Comparison of ENCODE assay signal across 8 cellular contexts in the genomic region with DNA sequence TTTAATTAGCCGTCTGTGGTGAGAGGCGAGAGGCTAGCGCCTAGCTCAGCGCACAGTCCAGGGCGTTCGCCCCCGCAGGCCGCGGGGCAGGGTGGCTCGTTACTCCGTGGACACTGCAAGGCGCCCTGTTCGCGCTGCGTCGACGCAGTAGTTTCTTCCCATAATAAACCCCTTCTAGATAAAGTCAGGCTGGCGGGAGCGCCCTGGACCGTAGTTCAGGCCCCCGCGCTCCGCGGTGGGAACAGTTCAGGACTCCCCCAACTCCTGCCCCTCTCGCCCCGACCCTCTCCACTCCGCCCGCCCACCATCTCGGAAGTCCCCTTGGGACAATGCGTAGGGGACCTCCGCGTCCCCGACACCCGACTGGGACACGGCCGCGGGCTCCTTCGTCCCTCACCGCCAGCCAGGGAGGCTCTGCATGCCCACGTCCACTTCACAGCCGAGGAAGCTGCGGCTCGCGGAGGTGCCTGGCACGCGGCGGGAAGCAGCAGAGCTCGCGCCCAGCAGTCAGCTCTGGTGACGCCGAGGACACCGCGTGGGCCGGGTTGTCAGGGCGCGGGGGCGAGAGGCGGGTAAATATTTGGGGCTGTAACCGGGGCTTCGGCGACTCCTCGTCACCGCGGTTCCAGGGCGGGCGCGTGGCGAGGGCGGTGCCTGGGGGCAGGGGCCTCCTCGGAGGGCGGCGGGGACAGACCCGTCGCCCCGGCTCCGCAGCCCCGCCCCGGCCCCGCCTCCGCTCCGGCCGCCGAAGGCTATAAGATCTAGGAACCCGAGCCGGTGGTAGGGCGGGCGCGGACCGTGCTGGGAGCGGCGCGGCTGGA. TPM values are rescaled to one million over a fixed set of nuclear protein-coding genes. Genes with fewer than 3 reads are reported as not detected.
DNase-seq lines count a peak whose midpoint lies in the region; ATAC-seq and TF ChIP-seq lines count a peak whose summit lies in the region.

A gene with protein sequence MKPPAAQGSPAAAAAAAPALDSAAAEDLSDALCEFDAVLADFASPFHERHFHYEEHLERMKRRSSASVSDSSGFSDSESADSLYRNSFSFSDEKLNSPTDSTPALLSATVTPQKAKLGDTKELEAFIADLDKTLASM (plus strand): TSS at position 783 of the 821 bp plus-strand sequence. CDS start 158 bp downstream, outside the sequence.

- intact Hi-C loops in esophagus muscularis mucosa (cut with DNase I), result loop anchor here (10.0 kb wide), 1 partner anchor 198 kb away; no protein-coding TSS in a partner anchor

- peak; percentile 79 for TF ChIP-seq POLR2A in GM15510 (IDR thresholded peaks at IDR 0.05; ENCODE audit: borderline replicate concordance, extremely low read depth, insufficient read length)
- TF ChIP-seq POLR2A in esophagus muscularis mucosa (IDR thresholded peaks at IDR 0.05; ENCODE audit: low read depth), result no peak

- 16% methylated on average over 17 of the region's 92 CpGs for WGBS in esophagus muscularis mucosa

- DNase-seq in NCI-H748 (lab: John Stamatoyannopoulos, UW; ENCODE audit: unreplicated experiment) (peak; percentile 81), activated T-cell treated with anti-CD3 and anti-CD28 coated beads for 48 hours (ENCODE audit: low read depth) (peak; percentile 96), esophagus muscularis mucosa (ENCODE audit: extremely low spot score) (no peak), myocyte (ENCODE audit: low read depth) (peak; percentile 47), NCI-H1105 treated with DMSO at 0.1 percent for 48 hours (lab: John Stamatoyannopoulos, UW) (no peak)
- peak; percentile 83 for DNase-seq in stimulated activated CD8-positive, alpha-beta memory T cell treated with anti-CD3 and anti-CD28 coated beads, Interleukin-7, amount 100 ng/mL, for 24 hours (ENCODE audit: low read depth)

- TF ChIP-seq CTCF in esophagus muscularis mucosa (IDR thresholded peaks at IDR 0.05), result no peak

- peaks cover 0 to 48% (median 4%) of the 10 kb centered on the region in 4 donors for H3K27me3 ChIP-seq in esophagus muscularis mucosa

- peak within 1 kb of the TSS; percentile 57 to 74 (median 68) for H3K27ac ChIP-seq in esophagus muscularis mucosa (replicated peaks in 1 of 4)

- peak; percentile 63 for ATAC-seq in HG02571 (IDR thresholded peaks at IDR 0.05; ENCODE audit: unreplicated experiment)

- TF ChIP-seq EP300 in esophagus muscularis mucosa (IDR thresholded peaks at IDR 0.05), result no peak

- H3K9me3 ChIP-seq in esophagus muscularis mucosa, result no peaks in the 10 kb centered on the region

- H3K4me3 ChIP-seq in esophagus muscularis mucosa, result peak within 1 kb of the TSS; percentile 65 to 69 (median 66)

- H3K4me1 ChIP-seq in esophagus muscularis mucosa, result peaks cover 12 to 40% (median 33%) of the 10 kb centered on the region in 4 donors

- peaks cover 0 to 31% (median 3%) of the 10 kb centered on the region in 4 donors for H3K36me3 ChIP-seq in esophagus muscularis mucosa

RNA-seq across cellular contexts. Expression of the gene that starts here (rescaled TPM):
- total RNA-seq in esophagus muscularis mucosa (100 to 1,000 TPM in 1 of 4 donors, 10 to 100 TPM in 3; 56.5 to 142 (median 77.1) TPM), myocyte (7.4 TPM in 1 of 2 replicates, not detected in the other)
- 3.4 TPM for polyA plus RNA-seq in myocyte (2012)

Comparison
In these comparisons a context has a peak if more than half of its experiments do, and no peak if none do; other contexts are left out.
1. DNase-seq: peak in NCI-H748 (single experiment), activated T-cell treated with anti-CD3 and anti-CD28 coated beads for 48 hours (single experiment), myocyte (single experiment) and stimulated activated CD8-positive, alpha-beta memory T cell treated with anti-CD3 and anti-CD28 coated beads, Interleukin-7, amount 100 ng/mL, for 24 hours (single experiment); none in esophagus muscularis mucosa (single experiment) and NCI-H1105 treated with DMSO at 0.1 percent for 48 hours (single experiment).